ENCODE assay signal across 32 cellular contexts in genomic region chr3:17954801-17955200, GRCh38.
"Had no signal": no experiment of that assay in that cellular context is flagged by ENCODE, and none has a peak within 500 bp of the region (broad histone marks: within the 10 kb centered on the region; RNA-seq: fewer than 3 reads in every experiment).

No MANE protein-coding gene starts in this region.

- H3K4me1 Mint-ChIP-seq: activated CD4-positive, alpha-beta T cell treated with anti-CD3 and anti-CD28 coated beads, Interleukin-2, amount 10 ng/mL, durations not matched to agents 24 days and 14 days; activated naive CD8-positive, alpha-beta T cell treated with anti-CD3 and anti-CD28 coated beads for 36 hours had no signal

- DNase-seq: activated CD4-positive, alpha-beta memory T cell treated with anti-CD3 and anti-CD28 coated beads for 36 hours; activated CD4-positive, alpha-beta T cell treated with anti-CD3 and anti-CD28 coated beads, Interleukin-2, amount 10 ng/mL, durations not matched to agents 24 days and 14 days; activated CD4-positive, CD25-positive, alpha-beta regulatory T cell treated with anti-CD3 and anti-CD28 coated beads, Interleukin-2, amount 50 U/mL, for 72 hours; activated CD8-positive, alpha-beta memory T cell treated with anti-CD3 and anti-CD28 coated beads, Interleukin-2, amount 50 U/mL, for 4 hours; activated effector memory CD4-positive, alpha-beta T cell treated with anti-CD3 and anti-CD28 coated beads, Interleukin-2, amount 50 U/mL, for 16 hours; activated naive CD4-positive, alpha-beta T cell treated with anti-CD3 and anti-CD28 coated beads for 36 hours; activated naive CD8-positive, alpha-beta T cell treated with anti-CD3 and anti-CD28 coated beads for 36 hours; activated T-cell treated with anti-CD3 and anti-CD28 coated beads, Interleukin-2, amount 50 U/mL, for 1 hour; adrenal gland; aorta; body of pancreas; colonic mucosa; dorsolateral prefrontal cortex; effector memory CD4-positive, alpha-beta T cell; erythroblast; gastrocnemius medialis; glutamatergic neuron; kidney glomerular epithelial cell; left ventricle myocardium inferior; mucosa of descending colon; right lobe of liver; stimulated activated CD4-positive, alpha-beta T cell treated with anti-CD3 and anti-CD28 coated beads, Interleukin-2, amount 100 ng/mL, for 48 hours; stimulated activated naive CD8-positive, alpha-beta T cell treated with anti-CD3 and anti-CD28 coated beads, Interleukin-15, Interleukin-2, amounts not matched to agents 100 U/mL and 50 U/mL, for 24 hours; T-helper 1 cell; testis; transverse colon; WERI-Rb-1 had no signal

- H3K27ac Mint-ChIP-seq: activated CD4-positive, alpha-beta memory T cell treated with anti-CD3 and anti-CD28 coated beads for 36 hours; activated CD4-positive, alpha-beta T cell treated with anti-CD3 and anti-CD28 coated beads, Interleukin-2, amount 10 ng/mL, durations not matched to agents 24 days and 14 days; activated naive CD4-positive, alpha-beta T cell treated with anti-CD3 and anti-CD28 coated beads for 36 hours; activated naive CD8-positive, alpha-beta T cell treated with anti-CD3 and anti-CD28 coated beads for 36 hours; activated T-helper 1 cell treated with anti-CD3 and anti-CD28 coated beads, Interleukin-12 subunit alpha, Interleukin-12 subunit beta, Interleukin-2, Interleukin-4 antibody, amounts not matched to agents 30 ng/mL and 10 ng/mL and 1 ng/mL, durations not matched to agents 14 hours and 24 hours and 36 hours; natural killer cell treated with Interleukin-12 subunit alpha and Interleukin-12 subunit beta and Interleukin-15 and Interleukin-18, amount 100 ng/mL, for 72 hours; T-helper 2 cell treated with Interferon-gamma antibody and Interleukin-4, amounts not matched to agents 5 μg/mL and 100 μg/mL, for 36 hours had no signal

- H3K27ac ChIP-seq: adrenal gland, body of pancreas, colonic mucosa, dorsolateral prefrontal cortex, gastrocnemius medialis, left ventricle myocardium inferior, neutrophil, right lobe of liver, testis, transverse colon, WERI-Rb-1 had no signal

- H3K36me3 Mint-ChIP-seq: activated CD4-positive, alpha-beta memory T cell treated with anti-CD3 and anti-CD28 coated beads for 36 hours; activated naive CD8-positive, alpha-beta T cell treated with anti-CD3 and anti-CD28 coated beads for 36 hours; natural killer cell treated with Interleukin-12 subunit alpha and Interleukin-12 subunit beta and Interleukin-15 and Interleukin-18, amount 100 ng/mL, for 72 hours had no signal

- H3K4me3 ChIP-seq: adrenal gland, body of pancreas, colonic mucosa, dorsolateral prefrontal cortex, gastrocnemius medialis, left ventricle myocardium inferior, lung, mucosa of descending colon, right lobe of liver, testis, transverse colon had no signal

- H3K4me1 ChIP-seq: adrenal gland, body of pancreas, colonic mucosa, gastrocnemius medialis, right lobe of liver, testis, transverse colon had no signal

- H3K36me3 ChIP-seq: adrenal gland, colonic mucosa, gastrocnemius medialis, left ventricle myocardium inferior, neutrophil, right lobe of liver, transverse colon, WERI-Rb-1 had no signal

- H3K4me3 Mint-ChIP-seq: activated CD4-positive, alpha-beta memory T cell treated with anti-CD3 and anti-CD28 coated beads for 36 hours; activated CD4-positive, alpha-beta T cell treated with anti-CD3 and anti-CD28 coated beads, Interleukin-2, amount 10 ng/mL, durations not matched to agents 24 days and 14 days; activated naive CD4-positive, alpha-beta T cell treated with anti-CD3 and anti-CD28 coated beads for 36 hours; activated naive CD8-positive, alpha-beta T cell treated with anti-CD3 and anti-CD28 coated beads for 36 hours; activated T-helper 1 cell treated with anti-CD3 and anti-CD28 coated beads, Interleukin-12 subunit alpha, Interleukin-12 subunit beta, Interleukin-2, Interleukin-4 antibody, amounts not matched to agents 30 ng/mL and 10 ng/mL and 1 ng/mL, durations not matched to agents 14 hours and 24 hours and 36 hours; natural killer cell treated with Interleukin-12 subunit alpha and Interleukin-12 subunit beta and Interleukin-15 and Interleukin-18, amount 100 ng/mL, for 72 hours; T-helper 2 cell treated with Interferon-gamma antibody and Interleukin-4, amounts not matched to agents 5 μg/mL and 100 μg/mL, for 36 hours had no signal

- H3K27me3 ChIP-seq: adrenal gland, body of pancreas, colonic mucosa, dorsolateral prefrontal cortex, gastrocnemius medialis, neutrophil, right lobe of liver, testis, transverse colon had no signal

- ATAC-seq: body of pancreas; gastrocnemius medialis; mucosa of descending colon; natural killer cell treated with Interleukin-12 subunit alpha and Interleukin-12 subunit beta and Interleukin-15 and Interleukin-18, amount 100 ng/mL, for 72 hours; right lobe of liver; stimulated activated naive CD8-positive, alpha-beta T cell treated with anti-CD3 and anti-CD28 coated beads, Interleukin-15, Interleukin-2, amounts not matched to agents 100 U/mL and 50 U/mL, for 24 hours had no signal

- H3K9me3 ChIP-seq: adrenal gland, body of pancreas, colonic mucosa, gastrocnemius medialis, left ventricle myocardium inferior, mucosa of descending colon, neutrophil, right lobe of liver, testis, transverse colon had no signal
